8 cellular contexts compared by ENCODE assay signal in the genomic region with DNA sequence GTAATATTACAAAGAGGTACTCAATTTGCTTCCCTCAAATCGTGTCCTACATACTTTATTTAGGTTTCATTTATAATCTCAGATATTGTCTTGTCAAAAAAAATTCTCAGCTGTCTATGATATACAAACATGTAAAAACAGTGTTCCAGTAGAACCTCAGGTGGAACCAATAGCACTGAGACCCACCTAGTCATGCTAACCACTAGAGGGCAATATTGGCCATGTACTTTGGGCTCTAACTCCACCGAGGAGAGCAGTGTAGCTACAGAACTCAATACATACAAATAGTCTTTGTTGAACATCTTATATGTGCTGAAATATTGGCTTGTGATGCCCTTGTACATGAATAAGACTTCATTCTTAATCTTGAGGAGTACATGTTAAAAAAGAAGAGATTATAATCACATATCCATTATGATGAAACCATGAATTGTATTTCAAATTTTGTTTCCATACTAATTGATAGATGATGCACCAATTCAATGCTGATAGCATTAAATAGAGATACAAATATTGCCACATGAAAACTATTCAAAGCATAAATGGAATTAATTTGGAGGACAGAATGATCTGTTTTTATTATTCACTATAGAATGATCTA.
DNase-seq lines count a peak whose midpoint lies in the region; ATAC-seq and TF ChIP-seq lines count a peak whose summit lies in the region.

No MANE protein-coding gene starts in this region.

- ATAC-seq in GM21786 (IDR thresholded peaks at IDR 0.05; ENCODE audit: unreplicated experiment) (peak; percentile 83), HG03457 (IDR thresholded peaks at IDR 0.05; ENCODE audit: unreplicated experiment) (no peak)

- peak; percentile 95 for TF ChIP-seq CTCF in fibroblast of mammary gland (conservative IDR thresholded peaks at IDR 0.05; ENCODE audit: control insufficient read depth, insufficient read depth, low read depth, low read length)

- peak; percentile 47 for DNase-seq in GDM1 (lab: John Stamatoyannopoulos, UW)
- peak; percentile 59 for DNase-seq in LHCN-M2 (ENCODE audit: low read depth)
- peak; percentile 54 for DNase-seq in RPMI8226
- DNase-seq in fibroblast of mammary gland (ENCODE audit: low read depth): peak; percentile 72
- DNase-seq in non-pigmented ciliary epithelial cell (ENCODE audit: low read depth): peak; percentile 13
- DNase-seq in cortex of kidney (lab: John Stamatoyannopoulos, UW): no peak

- H3K4me3 ChIP-seq in fibroblast of mammary gland (ENCODE audit: control insufficient read depth, low read depth, low read length): no peak overlapping the region
